8 cellular contexts compared by ENCODE assay signal in genomic region chr9:137053944-137054931, GRCh38. TPM values are rescaled to one million over a fixed set of nuclear protein-coding genes. Genes with fewer than 3 reads are reported as not detected.
DNase-seq lines count a peak whose midpoint lies in the region; ATAC-seq and TF ChIP-seq lines count a peak whose summit lies in the region.

ENTPD2 (minus strand) TSS chr9:137054061; CDS start chr9:137053997, 64 bp downstream.

- H3K27me3 ChIP-seq in HAP-1 (ENCODE audit: low read depth) (peaks cover 14% of the 10 kb centered on the region), Panc1 (ENCODE audit: control insufficient read depth, insufficient read depth, low read length) (no peaks in the 10 kb centered on the region), neutrophil (peaks cover 72% of the 10 kb centered on the region)
- peaks cover 23% of the 10 kb centered on the region for H3K27me3 ChIP-seq in effector memory CD4-positive, alpha-beta T cell (replicated peaks; ENCODE audit: control insufficient read depth, insufficient read depth, low read length, poor library complexity, severe bottlenecking)

- intact Hi-C loops in Panc1 (cut with micrococcal nuclease; ENCODE audit: unreplicated experiment): no loop called here
- intact Hi-C loops in head of caudate nucleus (cut with DNase I): no loop called here

- CTCF ChIA-PET in Panc1 (lab: Charles Lee): no interaction called here

- peak; percentile 25 to 64 for DNase-seq in HAP-1 (ENCODE audit: low spot score in 2 of 2)
- DNase-seq in Panc1 (ENCODE audit: low read depth, low spot score): no peak
- DNase-seq in effector memory CD4-positive, alpha-beta T cell: peak; percentile 28 to 48 (median 38)
- DNase-seq in head of caudate nucleus: no peak
- DNase-seq in AML-193 (lab: John Stamatoyannopoulos, UW): no peak

- POLR2A ChIA-PET in Panc1 (lab: Charles Lee): no interaction called here

- no peaks in the 10 kb centered on the region for H3K9me3 ChIP-seq in HAP-1
- no peaks in the 10 kb centered on the region for H3K9me3 ChIP-seq in Panc1 (ENCODE audit: control insufficient read depth, insufficient read depth, low read depth, low read length)
- H3K9me3 ChIP-seq in effector memory CD4-positive, alpha-beta T cell (ENCODE audit: control insufficient read depth, low read length): no peaks in the 10 kb centered on the region
- no peaks in the 10 kb centered on the region for H3K9me3 ChIP-seq in neutrophil

- TF ChIP-seq CTCF in Panc1 (IDR thresholded peaks at IDR 0.05): no peak
- no peak for TF ChIP-seq CTCF in neutrophil (IDR thresholded peaks at IDR 0.05)

- H3K36me3 ChIP-seq in HAP-1 (replicated peaks) (no peaks in the 10 kb centered on the region), Panc1 (ENCODE audit: control insufficient read depth, insufficient read depth, low read length) (no peaks in the 10 kb centered on the region), neutrophil (no peaks in the 10 kb centered on the region)
- H3K36me3 ChIP-seq in effector memory CD4-positive, alpha-beta T cell (ENCODE audit: control insufficient read depth, insufficient read depth, low read length): no peaks in the 10 kb centered on the region

- BruUV-seq in Panc1 (replicated peaks; lab: Mats Ljungman, UMichigan): no TSS peak

- in situ Hi-C loops in HAP-1 (cut with MboI; ENCODE audit: low sequenced_read_pairs): no loop called here
- in situ Hi-C loops in Panc1 (cut with HindIII; ENCODE audit: low pct_unique_long_range_greater_than_20kb, low sequenced_read_pairs): no loop called here

- H3K27ac ChIP-seq in Panc1 (ENCODE audit: low read length): no peak within 1 kb of the TSS
- no peak within 1 kb of the TSS for H3K27ac ChIP-seq in effector memory CD4-positive, alpha-beta T cell (ENCODE audit: insufficient read depth, low read length, poor library complexity, severe bottlenecking)
- no peak within 1 kb of the TSS for H3K27ac ChIP-seq in neutrophil

- peak; percentile 51 for ATAC-seq in Panc1
- no peak for ATAC-seq in GM21528 (IDR thresholded peaks at IDR 0.05; ENCODE audit: low FRiP score, unreplicated experiment)
- no peak for ATAC-seq in GM19324 (IDR thresholded peaks at IDR 0.05; ENCODE audit: low FRiP score, unreplicated experiment)

- H3K4me1 ChIP-seq in HAP-1 (0 out of 2 replicates have a peak, but pooled peaks cover 3% of the 10 kb centered on the region), Panc1 (ENCODE audit: control insufficient read depth, insufficient read depth, low read length) (peaks cover 2% of the 10 kb centered on the region; the same call in 1 of the 2 replicates), neutrophil (ENCODE audit: control insufficient read depth in 1 of 2, insufficient read depth in 1 of 2, low read depth in 1 of 2, low read length in 1 of 2) (peaks cover 33 to 42% of the 10 kb centered on the region in 2 experiments)
- peaks cover 10% of the 10 kb centered on the region for H3K4me1 ChIP-seq in effector memory CD4-positive, alpha-beta T cell (ENCODE audit: control insufficient read depth, insufficient read depth, low read length, poor library complexity, severe bottlenecking)

- H3K4me3 ChIP-seq in HAP-1 (peak within 1 kb of the TSS; percentile 24), Panc1 (ENCODE audit: low read depth in 2 of 2, low read length in 2 of 2) (peak within 1 kb of the TSS; percentile 30 to 32), neutrophil (ENCODE audit: low read depth in 1 of 2, low read length in 1 of 2) (peak within 1 kb of the TSS; percentile 48 to 59)
- H3K4me3 ChIP-seq in effector memory CD4-positive, alpha-beta T cell (ENCODE audit: insufficient read depth, low read depth, low read length, poor library complexity, severe bottlenecking): peak within 1 kb of the TSS; percentile 37

RNA-seq across cellular contexts. Expression of gene ENTPD2, which starts in this region (rescaled TPM):
- total RNA-seq in Panc1 (2021; ENCODE audit: unreplicated experiment): 2.8 TPM
- polyA plus RNA-seq in Panc1 (2012; ENCODE audit: insufficient read length): 5.5 TPM

Comparison
In these comparisons a context has a peak if more than half of its experiments do, and no peak if none do; other contexts are left out.
1. DNase-seq: peak in HAP-1 (2 of 2) and effector memory CD4-positive, alpha-beta T cell (3 of 3); none in Panc1 (single experiment), head of caudate nucleus (0 of 42) and AML-193 (0 of 2).
2. Peak in every context shown above with its lines, with median percentiles within 50 percentile points of each other: H3K4me3 ChIP-seq.